1 cellular context compared by ENCODE assay signal in the genomic region with DNA sequence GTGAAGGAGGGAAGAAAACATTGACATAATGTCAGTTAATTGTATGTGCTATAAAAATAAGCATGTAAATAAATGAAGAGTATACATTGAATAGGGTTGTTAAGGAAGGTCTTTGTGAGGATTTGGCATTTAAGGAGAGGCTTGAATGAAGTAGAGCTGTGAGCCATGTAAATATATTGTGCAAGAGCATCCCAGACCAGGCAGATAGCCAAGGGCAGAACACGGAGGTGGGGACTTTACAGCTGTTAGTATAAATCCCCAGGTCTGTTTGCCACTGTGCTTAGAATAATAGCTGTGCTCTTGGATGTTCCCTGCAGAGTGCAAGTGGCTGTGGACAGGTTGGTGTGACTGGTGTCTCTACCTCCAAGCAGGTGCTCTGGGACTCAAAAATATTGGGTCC.
TF ChIP-seq lines count a peak whose summit lies in the region.

No MANE protein-coding gene starts in this region.

TF ChIP-seq in GM23338, 12 proteins besides CTCF, POLR2A, EP300 and RAD21 (continued from another document):
- TF ChIP-seq ZNF462 (CRISPR knock-in tag; IDR thresholded peaks at IDR 0.05), result no peak
- TF ChIP-seq CREB1 (CRISPR knock-in tag; IDR thresholded peaks at IDR 0.05; ENCODE audit: low read depth), result no peak
- TF ChIP-seq JUNB (IDR thresholded peaks at IDR 0.05; ENCODE audit: unreplicated experiment), result no peak
- no peak for TF ChIP-seq EZH2phosphoT487 (IDR thresholded peaks at IDR 0.05; ENCODE audit: unreplicated experiment)
- no peak for TF ChIP-seq POLR2AphosphoS5 (IDR thresholded peaks at IDR 0.05; ENCODE audit: low read depth)
- no peak for TF ChIP-seq ZNF331 (CRISPR knock-in tag; IDR thresholded peaks at IDR 0.05; ENCODE audit: low read depth)
- TF ChIP-seq NANOG (IDR thresholded peaks at IDR 0.05; ENCODE audit: borderline replicate concordance), result no peak
- no peak for TF ChIP-seq EZH2 (IDR thresholded peaks at IDR 0.05; ENCODE audit: low read depth, unreplicated experiment)
- no peak for TF ChIP-seq STAT1 (IDR thresholded peaks at IDR 0.05; ENCODE audit: unreplicated experiment)
